ENCODE assay signal across 1 cellular context in genomic region chr22:23012081-23012622, GRCh38.
A peak's percentile ranks its signal among the peaks of the same experiment; 100 is the strongest.
TF ChIP-seq lines count a peak whose summit lies in the region.

No MANE protein-coding gene starts in this region.

TF ChIP-seq in GM12878, 131 proteins besides CTCF, POLR2A, EP300 and RAD21 (continued from another document and continues in another):
- TF ChIP-seq RELB (IDR thresholded peaks at IDR 0.05; ENCODE audit: low read depth) (peak; percentile 46; the same call in 1 of the 2 replicates), HDAC2 (IDR thresholded peaks at IDR 0.05) (no peak), BACH1 (IDR thresholded peaks at IDR 0.05; ENCODE audit: borderline replicate concordance) (no peak), MYB (IDR thresholded peaks at IDR 0.05; ENCODE audit: borderline replicate concordance, low read depth, low read length) (no peak), NBN (IDR thresholded peaks at IDR 0.05) (peak; percentile 46; the same call in 1 of the 2 replicates), FOXM1 (IDR thresholded peaks at IDR 0.05; ENCODE audit: low read depth, low read length) (no peak), IKZF2 (IDR thresholded peaks at IDR 0.05) (peak; percentile 69 to 76; a peak in 3 of 4 replicates), BCL3 (IDR thresholded peaks at IDR 0.05; ENCODE audit: borderline replicate concordance, insufficient read depth, low read depth, low read length, poor library complexity, severe bottlenecking) (no peak), POU2F2 (IDR thresholded peaks at IDR 0.05; ENCODE audit: borderline replicate concordance, low read depth, low read length) (no peak), SREBF2 (IDR thresholded peaks at IDR 0.05; ENCODE audit: low read length) (no peak), POLR2AphosphoS5 (IDR thresholded peaks at IDR 0.05; ENCODE audit: low read length) (no peak), RAD51 (IDR thresholded peaks at IDR 0.05) (no peak), PAX5 (IDR thresholded peaks at IDR 0.05; ENCODE audit: borderline replicate concordance, low read depth, low read length) (no peak), JUND (IDR thresholded peaks at IDR 0.05; ENCODE audit: low read depth, low read length) (no peak), ATF3 (IDR thresholded peaks at IDR 0.05; ENCODE audit: borderline replicate concordance, extremely low read depth, low read depth, low read length) (no peak), ASH2L (IDR thresholded peaks at IDR 0.05; ENCODE audit: borderline replicate concordance, low read depth) (no peak), EGR1 (IDR thresholded peaks at IDR 0.05; ENCODE audit: borderline replicate concordance in 1 of 2, low read depth in 2 of 2, low read length in 2 of 2) (no peak), IRF5 (IDR thresholded peaks at IDR 0.05; ENCODE audit: borderline replicate concordance) (no peak), RELA (IDR thresholded peaks at IDR 0.05; ENCODE audit: borderline replicate concordance, partially characterized antibody) (no peak), RFX5 (IDR thresholded peaks at IDR 0.05; ENCODE audit: low read depth, low read length) (no peak), ZNF384 (IDR thresholded peaks at IDR 0.05; ENCODE audit: borderline replicate concordance, low read depth, low read length) (no peak), NFIC (IDR thresholded peaks at IDR 0.05; ENCODE audit: low read depth, low read length) (peak; percentile 75), ZZZ3 (IDR thresholded peaks at IDR 0.05; ENCODE audit: control insufficient read depth, insufficient read length, low read depth) (no peak), EED (IDR thresholded peaks at IDR 0.05; ENCODE audit: low read depth) (peak; percentile 57), PAX8 (IDR thresholded peaks at IDR 0.05) (no peak), BRCA1 (IDR thresholded peaks at IDR 0.05; ENCODE audit: low read depth, low read length) (no peak), JUNB (IDR thresholded peaks at IDR 0.05) (peak; percentile 94), ETV6 (conservative IDR thresholded peaks at IDR 0.05 in 1 of 2, IDR thresholded peaks at IDR 0.05 in 1 of 2; ENCODE audit: borderline replicate concordance in 1 of 2, low read depth in 1 of 2) (peak in 1 of 2 experiments; percentile 48; a peak in 2 of 4 replicates), TBL1XR1 (IDR thresholded peaks at IDR 0.05; ENCODE audit: low read depth, low read length) (no peak), FOXK2 (IDR thresholded peaks at IDR 0.05) (no peak), MAX (IDR thresholded peaks at IDR 0.05; ENCODE audit: low read depth, low read length) (no peak), ATF7 (IDR thresholded peaks at IDR 0.05; ENCODE audit: low read depth) (peak; percentile 61), MYC (IDR thresholded peaks at IDR 0.05; ENCODE audit: insufficient read depth, insufficient read length, insufficient replicate concordance, low read length, severe bottlenecking) (no peak), GABPA (IDR thresholded peaks at IDR 0.05; ENCODE audit: low read depth) (no peak), PKNOX1 (IDR thresholded peaks at IDR 0.05) (peak; percentile 35; the same call in 1 of the 2 replicates), YBX1 (IDR thresholded peaks at IDR 0.05) (no peak), KDM1A (IDR thresholded peaks at IDR 0.05; ENCODE audit: borderline replicate concordance) (no peak), SRF (IDR thresholded peaks at IDR 0.05; ENCODE audit: low read depth in 2 of 2, low read length in 2 of 2) (peak in 1 of 2 experiments; percentile 47; a peak in 1 of 4 replicates), TCF7 (IDR thresholded peaks at IDR 0.05; ENCODE audit: borderline replicate concordance) (peak; percentile 83), ZNF274 (IDR thresholded peaks at IDR 0.05; ENCODE audit: insufficient read depth, insufficient read length) (no peak), CHD1 (IDR thresholded peaks at IDR 0.05; ENCODE audit: low read depth, low read length) (no peak), KLF5 (IDR thresholded peaks at IDR 0.05; ENCODE audit: partially characterized antibody) (no peak), ATF2 (IDR thresholded peaks at IDR 0.05; ENCODE audit: low read length) (0 out of 2 replicates have a peak, but pooled peaks have one; percentile 53), LARP7 (IDR thresholded peaks at IDR 0.05) (no peak), HCFC1 (IDR thresholded peaks at IDR 0.05; ENCODE audit: low read length) (no peak), HDGF (IDR thresholded peaks at IDR 0.05) (no peak), ZBTB4 (CRISPR knock-in tag; IDR thresholded peaks at IDR 0.05) (no peak), ZNF217 (IDR thresholded peaks at IDR 0.05) (no peak), MXI1 (IDR thresholded peaks at IDR 0.05; ENCODE audit: low read depth, low read length) (no peak), ZSCAN29 (IDR thresholded peaks at IDR 0.05) (no peak), SMC3 (IDR thresholded peaks at IDR 0.05; ENCODE audit: borderline replicate concordance, low read length) (no peak), MTA2 (IDR thresholded peaks at IDR 0.05; ENCODE audit: low read depth) (peak; percentile 59; the same call in 1 of the 2 replicates), BCLAF1 (IDR thresholded peaks at IDR 0.05) (no peak), HDAC6 (IDR thresholded peaks at IDR 0.05; ENCODE audit: unreplicated experiment) (no peak), NFYA (IDR thresholded peaks at IDR 0.05; ENCODE audit: borderline replicate concordance, low read depth, low read length) (no peak), CREB1 (IDR thresholded peaks at IDR 0.05; ENCODE audit: low read depth) (no peak), STAT1 (conservative IDR thresholded peaks at IDR 0.05) (no peak), ELK1 (IDR thresholded peaks at IDR 0.05; ENCODE audit: low read depth, low read length) (no peak), RUNX3 (IDR thresholded peaks at IDR 0.05; ENCODE audit: low read length) (peak; percentile 98), MEF2A (IDR thresholded peaks at IDR 0.05; ENCODE audit: insufficient read depth, low read depth, low read length) (peak; percentile 47; the same call in 1 of the 2 replicates)
